18 cellular contexts compared by ENCODE assay signal in genomic region chr11:70220920-70221319, GRCh38.
"Had no signal": no experiment of that assay in that cellular context is flagged by ENCODE, and none has a peak within 500 bp of the region (broad histone marks: within the 10 kb centered on the region; RNA-seq: fewer than 3 reads in every experiment).

No MANE protein-coding gene starts in this region.

- H3K4me3 ChIP-seq: lung, upper lobe of right lung had no signal

- DNase-seq: activated CD4-positive, alpha-beta memory T cell treated with anti-CD3 and anti-CD28 coated beads for 36 hours; activated effector memory CD4-positive, alpha-beta T cell treated with anti-CD3 and anti-CD28 coated beads, Interleukin-2, amount 50 U/mL, for 16 hours; activated T-cell treated with anti-CD3 and anti-CD28 coated beads, Interleukin-2, amount 50 U/mL, for 4 hours; amygdala; dermis blood vessel endothelial cell; endodermal cell; erythroblast; foreskin melanocyte; head of caudate nucleus; left cardiac atrium; naive B cell; stimulated activated CD4-positive, alpha-beta T cell treated with anti-CD3 and anti-CD28 coated beads, Interleukin-12 subunit alpha, Interleukin-12 subunit beta, amount 100 ng/mL, for 4 hours; stimulated activated CD4-positive, alpha-beta T cell treated with anti-CD3 and anti-CD28 coated beads, Interleukin-4, amount 100 ng/mL, for 1 hour; upper lobe of right lung had no signal

- ATAC-seq: activated CD4-positive, CD25-positive, alpha-beta regulatory T cell treated with anti-CD3 and anti-CD28 coated beads, Interleukin-2, amount 50 U/mL, for 24 hours; activated naive CD4-positive, alpha-beta T cell treated with anti-CD3 and anti-CD28 coated beads, Interleukin-2, amount 50 U/mL, for 72 hours; activated T-cell treated with anti-CD3 and anti-CD28 coated beads, Interleukin-2, amount 50 U/mL, for 4 hours; left cardiac atrium; sciatic nerve; upper lobe of right lung had no signal

- H3K27ac ChIP-seq: upper lobe of right lung had no signal

- H3K9me3 ChIP-seq: upper lobe of right lung had no signal

- H3K27me3 ChIP-seq: upper lobe of right lung had no signal

- H3K36me3 ChIP-seq: upper lobe of right lung had no signal

- H3K4me1 ChIP-seq: upper lobe of right lung had no signal
